In genomic region chr10:102431452-102432124, GRCh38 we compare ENCODE assay signal across 8 cellular contexts.
DNase-seq lines count a peak whose midpoint lies in the region; ATAC-seq and TF ChIP-seq lines count a peak whose summit lies in the region.

No MANE protein-coding gene starts in this region.

- H3K36me3 ChIP-seq in OCI-LY3 (replicated peaks; ENCODE audit: low read depth, low read length) (no peaks in the 10 kb centered on the region), muscle layer of duodenum (ENCODE audit: control insufficient read depth in 1 of 2, insufficient read depth in 2 of 2, low read length in 2 of 2) (no peaks in the 10 kb centered on the region)

- H3K27me3 Mint-ChIP-seq in effector memory CD8-positive, alpha-beta T cell: no peaks in the 10 kb centered on the region

- H3K27ac ChIP-seq in OCI-LY3 (ENCODE audit: low read length) (peak overlapping the region; percentile 74), muscle layer of duodenum (ENCODE audit: low read length) (peak overlapping the region; percentile 79)

- H3K4me2 ChIP-seq in OCI-LY3 (ENCODE audit: low read length): peak overlapping the region; percentile 96

- H3K27me3 ChIP-seq in OCI-LY3 (ENCODE audit: low read depth, low read length): no peaks in the 10 kb centered on the region
- no peaks in the 10 kb centered on the region for H3K27me3 ChIP-seq in muscle layer of duodenum (ENCODE audit: low read depth, low read length)

- H3K79me2 ChIP-seq in OCI-LY3 (ENCODE audit: low read length): peaks cover 15% of the 10 kb centered on the region

- no peaks in the 10 kb centered on the region for H3K9me3 Mint-ChIP-seq in effector memory CD8-positive, alpha-beta T cell

- TF ChIP-seq CTCF in OCI-LY3 (IDR thresholded peaks at IDR 0.05; ENCODE audit: low read depth, low read length): no peak

- peak overlapping the region; percentile 89 to 96 for H3K27ac Mint-ChIP-seq in effector memory CD8-positive, alpha-beta T cell

- no peaks in the 10 kb centered on the region for H3K9me3 ChIP-seq in OCI-LY3 (ENCODE audit: insufficient read depth, low read length)
- no peaks in the 10 kb centered on the region for H3K9me3 ChIP-seq in muscle layer of duodenum (ENCODE audit: control insufficient read depth in 1 of 2, low read length in 2 of 2)

- H3K4me1 Mint-ChIP-seq in effector memory CD8-positive, alpha-beta T cell (ENCODE audit: low read depth in 2 of 2): peaks cover 29 to 30% of the 10 kb centered on the region in 2 donors

- H2AFZ ChIP-seq in OCI-LY3 (ENCODE audit: low read depth, low read length): peak overlapping the region; percentile 39; the same call in 1 of the 2 replicates

- DNase-seq in NCI-H1694 treated with DMSO at 0.1 percent for 48 hours (lab: John Stamatoyannopoulos, UW) (peak; percentile 36), NCI-H1694 (lab: John Stamatoyannopoulos, UW) (no peak), activated gamma-delta T cell treated with Interleukin-2 at 50 U/mL for 16 hours (no peak), NCI-H2107 (lab: John Stamatoyannopoulos, UW) (no peak)
- DNase-seq in effector memory CD8-positive, alpha-beta T cell: no peak
- no peak for DNase-seq in activated effector memory CD4-positive, alpha-beta T cell treated with Interleukin-2 at 50 U/mL for 16 hours

- H3K4me3 ChIP-seq in OCI-LY3 (ENCODE audit: low read length) (peak overlapping the region; percentile 100), muscle layer of duodenum (ENCODE audit: low read depth in 1 of 2, low read length in 2 of 2) (peak overlapping the region; percentile 87 to 93)

- peaks cover 15% of the 10 kb centered on the region for H3K36me3 Mint-ChIP-seq in effector memory CD8-positive, alpha-beta T cell (ENCODE audit: insufficient read depth)

- peak overlapping the region; percentile 99 for H3K9ac ChIP-seq in OCI-LY3 (ENCODE audit: low read length)

- peak overlapping the region; percentile 91 to 93 for H3K4me3 Mint-ChIP-seq in effector memory CD8-positive, alpha-beta T cell

- peaks cover 37% of the 10 kb centered on the region for H3K4me1 ChIP-seq in OCI-LY3 (ENCODE audit: low read length)
- H3K4me1 ChIP-seq in muscle layer of duodenum (ENCODE audit: control insufficient read depth in 1 of 2, insufficient read depth in 2 of 2, low read length in 2 of 2): peaks cover 9 to 13% of the 10 kb centered on the region in 2 donors

- ATAC-seq in effector memory CD8-positive, alpha-beta T cell (replicated peaks): no peak

- H4K20me1 ChIP-seq in OCI-LY3 (ENCODE audit: insufficient read depth, low read length): no peaks in the 10 kb centered on the region
